ENCODE assay signal across 8 cellular contexts in the genomic region with DNA sequence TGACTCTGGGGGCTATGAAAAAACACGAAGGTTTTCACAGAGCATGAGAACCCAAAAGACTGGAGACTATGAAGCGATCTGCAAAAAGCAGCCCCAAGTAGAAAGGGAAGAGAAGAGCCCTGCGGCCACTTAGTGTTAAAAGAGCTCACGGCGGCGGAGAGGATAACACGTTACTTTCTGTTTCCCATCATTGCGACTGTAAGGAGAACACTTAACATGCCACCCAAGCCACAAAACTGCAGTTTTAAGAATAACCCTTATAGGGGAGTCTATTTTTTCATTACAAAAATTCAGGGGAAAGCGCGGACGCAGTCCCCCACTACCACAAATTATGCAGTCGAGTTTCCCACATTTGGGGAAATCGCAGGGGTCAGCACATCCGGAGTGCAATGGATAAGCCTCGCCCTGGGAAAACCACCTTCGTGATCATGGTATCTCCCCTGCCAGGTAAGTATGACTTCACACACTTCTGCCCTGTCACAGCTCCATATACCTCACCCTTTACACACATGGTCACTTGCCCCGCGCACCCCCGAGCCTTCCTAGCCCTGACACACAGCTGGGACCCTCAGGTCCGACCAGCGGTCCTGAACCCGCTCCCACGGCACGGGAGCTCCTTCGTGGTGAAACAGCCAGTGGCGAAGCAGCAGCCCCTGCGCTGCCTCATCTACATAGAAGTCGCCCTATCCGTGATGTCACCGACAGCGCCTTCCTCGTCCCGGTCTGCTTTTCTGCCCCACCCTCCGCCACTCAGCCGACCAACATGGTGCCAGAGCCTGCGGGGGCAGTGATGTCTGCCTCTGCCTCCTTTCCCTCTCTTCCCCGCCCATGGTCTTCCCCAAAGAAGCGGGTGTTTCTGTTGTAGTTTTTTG.
DNase-seq lines count a peak whose midpoint lies in the region; FAIRE-seq and TF ChIP-seq lines count a peak whose summit lies in the region.
"Not testable (repeated sequence)": the region's sequence is repeated elsewhere in the genome, so short reads cannot be mapped to it uniquely, and the experiment has no call there.

No MANE protein-coding gene starts in this region.

- H3K9me2 ChIP-seq in Karpas-422 (replicated peaks; ENCODE audit: insufficient read depth, low read length) = not testable (repeated sequence)

- not testable (repeated sequence) for H3K9me3 Mint-ChIP-seq in activated T-helper 2 cell treated with anti-CD3 and anti-CD28 coated beads, Interferon-gamma antibody, Interleukin-2, Interleukin-4, amounts not matched to agents 10 μg/mL and 5 μg/mL and 100 μg/mL, durations not matched to agents 14 hours and 24 hours and 36 hours; nephron progenitor cell

- not testable (repeated sequence) for TF ChIP-seq CTCF in fibroblast of the aortic adventitia (IDR thresholded peaks at IDR 0.05; ENCODE audit: insufficient read depth, low read length); nephron progenitor cell (IDR thresholded peaks at IDR 0.05)

- peak overlapping the region; percentile 37 for H3K4me3 ChIP-seq in H7 (ENCODE audit: insufficient read depth, low read depth, low read length)
- peak overlapping the region; percentile 62; the same call in 1 of the 2 replicates for H3K4me3 ChIP-seq in Karpas-422 (ENCODE audit: low read length)
- peak overlapping the region; percentile 60 for H3K4me3 ChIP-seq in fibroblast of the aortic adventitia (ENCODE audit: low read depth, low read length)
- H3K4me3 ChIP-seq in subcutaneous abdominal adipose tissue (ENCODE audit: low read depth in 1 of 5, low read length in 5 of 5) = peak overlapping the region; percentile 50 to 64 (median 56)

- H3K4me2 ChIP-seq in Karpas-422 (ENCODE audit: low read depth, low read length, poor library complexity, severe bottlenecking) = peak overlapping the region; percentile 50

- H3K9ac ChIP-seq in Karpas-422 (ENCODE audit: low read length) = peak overlapping the region; percentile 62
- not testable (repeated sequence) for H3K9ac ChIP-seq in subcutaneous abdominal adipose tissue (ENCODE audit: low read length in 5 of 5)

- H3K4me3 Mint-ChIP-seq in activated T-helper 2 cell treated with anti-CD3 and anti-CD28 coated beads, Interferon-gamma antibody, Interleukin-2, Interleukin-4, amounts not matched to agents 10 μg/mL and 5 μg/mL and 100 μg/mL, durations not matched to agents 14 hours and 24 hours and 36 hours (ENCODE audit: low read depth) = peak overlapping the region; percentile 62
- H3K4me3 Mint-ChIP-seq in nephron progenitor cell = peak overlapping the region; percentile 85

- not testable (repeated sequence) for H2AFZ ChIP-seq in Karpas-422 (ENCODE audit: low read length)

- FAIRE-seq in G401.6 (lab: Jason Lieb, UNC) = peak; percentile 90

- intact Hi-C loops in activated T-helper 2 cell treated with anti-CD3 and anti-CD28 coated beads, Interferon-gamma antibody, Interleukin-2, Interleukin-4, amounts not matched to agents 10 μg/mL and 5 μg/mL and 100 μg/mL, durations not matched to agents 14 hours and 24 hours and 36 hours (cut with micrococcal nuclease) = not testable (repeated sequence)

- H3K4me1 ChIP-seq in Karpas-422 (ENCODE audit: low read length); subcutaneous abdominal adipose tissue (ENCODE audit: control insufficient read depth in 5 of 5, insufficient read depth in 5 of 5, low read length in 5 of 5): not testable (repeated sequence)

- not testable (repeated sequence) for H3K4me1 Mint-ChIP-seq in activated T-helper 2 cell treated with anti-CD3 and anti-CD28 coated beads, Interferon-gamma antibody, Interleukin-2, Interleukin-4, amounts not matched to agents 10 μg/mL and 5 μg/mL and 100 μg/mL, durations not matched to agents 14 hours and 24 hours and 36 hours (ENCODE audit: low read depth); nephron progenitor cell

- H3K27me3 Mint-ChIP-seq in activated T-helper 2 cell treated with anti-CD3 and anti-CD28 coated beads, Interferon-gamma antibody, Interleukin-2, Interleukin-4, amounts not matched to agents 10 μg/mL and 5 μg/mL and 100 μg/mL, durations not matched to agents 14 hours and 24 hours and 36 hours (ENCODE audit: low read depth) = not testable (repeated sequence)
- peaks cover 14% of the 10 kb centered on the region for H3K27me3 Mint-ChIP-seq in nephron progenitor cell (ENCODE audit: low read depth, poor library complexity)

- not testable (repeated sequence) for H4K20me1 ChIP-seq in Karpas-422 (ENCODE audit: insufficient read depth, low read depth, low read length)

- H3K27ac Mint-ChIP-seq in activated T-helper 2 cell treated with anti-CD3 and anti-CD28 coated beads, Interferon-gamma antibody, Interleukin-2, Interleukin-4, amounts not matched to agents 10 μg/mL and 5 μg/mL and 100 μg/mL, durations not matched to agents 14 hours and 24 hours and 36 hours = peak overlapping the region; percentile 91
- H3K27ac Mint-ChIP-seq in nephron progenitor cell = peak overlapping the region; percentile 100

- not testable (repeated sequence) for DNase-seq in H7
- DNase-seq in Karpas-422 (peak; percentile 96), RKO (ENCODE audit: low spot score) (peak; percentile 96), fibroblast of the aortic adventitia (ENCODE audit: low read depth) (peak; percentile 86), nephron progenitor cell (peak; percentile 26)
- DNase-seq in activated T-helper 2 cell treated with anti-CD3 and anti-CD28 coated beads, Interferon-gamma antibody, Interleukin-2, Interleukin-4, amounts not matched to agents 10 μg/mL and 5 μg/mL and 100 μg/mL, durations not matched to agents 14 hours and 24 hours and 36 hours (ENCODE audit: low spot score) = peak; percentile 74

- H3K27ac ChIP-seq in Karpas-422 (ENCODE audit: low read length); subcutaneous abdominal adipose tissue (ENCODE audit: low read depth, low read length): not testable (repeated sequence)

- H3K79me2 ChIP-seq in Karpas-422 (ENCODE audit: low read length) = not testable (repeated sequence)

- not testable (repeated sequence) for H3K36me3 ChIP-seq in H7 (replicated peaks; ENCODE audit: control insufficient read depth, insufficient read depth, low read length); Karpas-422 (ENCODE audit: insufficient read depth, low read length); subcutaneous abdominal adipose tissue (ENCODE audit: control insufficient read depth in 5 of 5, insufficient read depth in 5 of 5, low read length in 5 of 5)

- not testable (repeated sequence) for H3K27me3 ChIP-seq in H7 (ENCODE audit: control insufficient read depth, insufficient read depth, low read length); Karpas-422 (ENCODE audit: low read length); subcutaneous abdominal adipose tissue (ENCODE audit: control insufficient read depth in 5 of 5, insufficient read depth in 4 of 5, low read length in 5 of 5)

- not testable (repeated sequence) for H3K36me3 Mint-ChIP-seq in activated T-helper 2 cell treated with anti-CD3 and anti-CD28 coated beads, Interferon-gamma antibody, Interleukin-2, Interleukin-4, amounts not matched to agents 10 μg/mL and 5 μg/mL and 100 μg/mL, durations not matched to agents 14 hours and 24 hours and 36 hours (ENCODE audit: low read depth); nephron progenitor cell (ENCODE audit: low read depth)

- not testable (repeated sequence) for H3K9me3 ChIP-seq in Karpas-422 (ENCODE audit: low read length); subcutaneous abdominal adipose tissue (ENCODE audit: control insufficient read depth in 5 of 5, low read length in 5 of 5)
